Comparison of ENCODE assay signal across 13 cellular contexts in the genomic region with DNA sequence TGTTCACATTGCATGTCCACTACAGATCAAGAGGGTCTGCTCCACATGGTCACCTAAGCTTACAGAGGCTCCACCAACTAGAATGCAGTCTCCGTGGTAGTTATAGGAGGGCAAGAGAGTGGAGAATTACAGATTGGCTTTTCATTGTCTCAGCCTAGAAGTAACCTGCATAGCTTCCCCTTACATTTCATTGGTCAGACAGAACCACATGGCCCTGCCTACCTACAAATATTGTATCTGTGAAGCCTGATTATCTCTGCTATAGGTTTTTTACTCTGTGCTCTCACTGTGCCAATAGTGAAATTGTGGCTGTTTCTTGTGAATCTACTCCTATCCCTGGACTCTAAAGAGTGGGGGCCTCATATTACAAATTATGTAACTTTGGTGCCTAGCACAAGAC. TPM values are rescaled to one million over a fixed set of nuclear protein-coding genes. Genes with fewer than 3 reads are reported as not detected.
DNase-seq lines count a peak whose midpoint lies in the region; ATAC-seq and TF ChIP-seq lines count a peak whose summit lies in the region.
"Had no signal": no experiment of that assay in that cellular context is flagged by ENCODE, and none has a peak within 500 bp of the region (broad histone marks: within the 10 kb centered on the region; RNA-seq: fewer than 3 reads in every experiment).

No MANE protein-coding gene starts in this region.

- TF ChIP-seq CTCF in MM.1S (IDR thresholded peaks at IDR 0.05; ENCODE audit: low read length) (no peak), brain (conservative IDR thresholded peaks at IDR 0.05) (no peak), gastrocnemius medialis (IDR thresholded peaks at IDR 0.05 in 4 of 5, conservative IDR thresholded peaks at IDR 0.05 in 1 of 5) (no peak)

- H4K20me1 ChIP-seq in MM.1S (ENCODE audit: insufficient read depth, low read length) = no peaks in the 10 kb centered on the region

- no peak for TF ChIP-seq POLR2A in gastrocnemius medialis (IDR thresholded peaks at IDR 0.05)

- H3K9me3 ChIP-seq in MM.1S (replicated peaks; ENCODE audit: insufficient read depth, low read length) (no peaks in the 10 kb centered on the region), gastrocnemius medialis (no peaks in the 10 kb centered on the region)

- H2AFZ ChIP-seq in MM.1S (ENCODE audit: low read length) = no peak overlapping the region

- POLR2A ChIA-PET in activated CD4-positive, alpha-beta T cell treated with anti-CD3 and anti-CD28 coated beads for 36 hours (lab: Charles Lee) = interaction anchor here (0.7 kb wide), 1 partner anchor 146 kb away, joined by 8 read pairs; no protein-coding TSS in a partner anchor

- in situ Hi-C loops in gastrocnemius medialis (cut with MboI; ENCODE audit: low sequenced_read_pairs in 4 of 4) = loop anchor here in 3 of 4 donors (10.0 to 25.0 kb wide), 3 partner anchors 107 to 267 kb away; no protein-coding TSS in a partner anchor

- H3K36me3 Mint-ChIP-seq in activated CD4-positive, alpha-beta T cell treated with anti-CD3 and anti-CD28 coated beads for 36 hours (ENCODE audit: low read depth) = peaks cover under 1% of the 10 kb centered on the region
- peaks cover 3% of the 10 kb centered on the region for H3K36me3 Mint-ChIP-seq in brain

- no peak overlapping the region for H3K4me3 ChIP-seq in MM.1S (ENCODE audit: low read length)
- H3K4me3 ChIP-seq in gastrocnemius medialis = no peak overlapping the region
- H3K4me3 ChIP-seq: smooth muscle cell had no signal

- H3K4me1 ChIP-seq in MM.1S (ENCODE audit: low read length) = peaks cover 21% of the 10 kb centered on the region
- no peaks in the 10 kb centered on the region for H3K4me1 ChIP-seq in gastrocnemius medialis

- CTCF ChIA-PET in activated CD4-positive, alpha-beta T cell treated with anti-CD3 and anti-CD28 coated beads for 36 hours (lab: Charles Lee) = interaction anchor here (1.6 to 1.8 kb wide), 2 partner anchors 105 to 268 kb away, joined by 3 to 11 read pairs; no protein-coding TSS in a partner anchor

- H3K36me3 ChIP-seq in MM.1S (replicated peaks; ENCODE audit: insufficient read depth, low read length) (no peaks in the 10 kb centered on the region), gastrocnemius medialis (no peaks in the 10 kb centered on the region)

- peaks cover 23% of the 10 kb centered on the region for H3F3A ChIP-seq in MM.1S (ENCODE audit: insufficient read depth, low read length)

- no peak for ATAC-seq in activated CD4-positive, alpha-beta T cell treated with anti-CD3 and anti-CD28 coated beads for 36 hours
- ATAC-seq in gastrocnemius medialis (no peak), HG03025 (IDR thresholded peaks at IDR 0.05; ENCODE audit: low FRiP score, unreplicated experiment) (no peak), GM21526 (IDR thresholded peaks at IDR 0.05; ENCODE audit: low FRiP score, unreplicated experiment) (no peak)

- no peak for DNase-seq in activated CD4-positive, alpha-beta T cell treated with anti-CD3 and anti-CD28 coated beads for 36 hours
- DNase-seq in activated CD4-positive, alpha-beta T cell treated with anti-CD3 and anti-CD28 coated beads for 1 hour = no peak
- DNase-seq in MM.1S = no peak
- DNase-seq in gastrocnemius medialis = no peak
- DNase-seq in hippocampal formation (lab: John Stamatoyannopoulos, UW) = no peak
- DNase-seq: activated CD8-positive, alpha-beta memory T cell treated with anti-CD3 and anti-CD28 coated beads for 24 hours; DMS53; foreskin melanocyte; trophoblast cell had no signal

- H3K4me1 Mint-ChIP-seq in activated CD4-positive, alpha-beta T cell treated with anti-CD3 and anti-CD28 coated beads for 36 hours = peaks cover 21% of the 10 kb centered on the region
- peaks cover 10% of the 10 kb centered on the region for H3K4me1 Mint-ChIP-seq in brain

- H3K9me3 Mint-ChIP-seq in activated CD4-positive, alpha-beta T cell treated with anti-CD3 and anti-CD28 coated beads for 36 hours (ENCODE audit: low read depth) = no peaks in the 10 kb centered on the region
- H3K9me3 Mint-ChIP-seq in brain = peaks cover 0 to 8% (median 0%) of the 10 kb centered on the region in 5 experiments

- no peak overlapping the region for H3K9ac ChIP-seq in MM.1S (ENCODE audit: low read length)

- H3K27me3 ChIP-seq in MM.1S (replicated peaks; ENCODE audit: insufficient read depth, low read length) = no peaks in the 10 kb centered on the region
- peaks cover 5 to 23% (median 12%) of the 10 kb centered on the region in 3 donors for H3K27me3 ChIP-seq in gastrocnemius medialis

- H3K9me2 ChIP-seq in MM.1S (replicated peaks; ENCODE audit: insufficient read depth, low read length) = no peaks in the 10 kb centered on the region

- H3K27ac Mint-ChIP-seq in activated CD4-positive, alpha-beta T cell treated with anti-CD3 and anti-CD28 coated beads for 36 hours = peak overlapping the region; percentile 52
- H3K27ac Mint-ChIP-seq in brain = peak overlapping the region in 2 of 5 experiments; percentile 4 to 25

- no peak overlapping the region for H3K27ac ChIP-seq in MM.1S (ENCODE audit: low read length)
- H3K27ac ChIP-seq in gastrocnemius medialis = peak overlapping the region in 3 of 4 donors; percentile 19 to 59 (median 33)

- H3K4me2 ChIP-seq in MM.1S (ENCODE audit: low read depth, low read length) = peak overlapping the region; percentile 18; the same call in 1 of the 2 replicates
- H3K4me2 ChIP-seq: smooth muscle cell had no signal

- peaks cover 24% of the 10 kb centered on the region for H3K79me2 ChIP-seq in MM.1S (ENCODE audit: low read length)

- intact Hi-C loops in activated CD4-positive, alpha-beta T cell treated with anti-CD3 and anti-CD28 coated beads for 36 hours (cut with DNase I, micrococcal nuclease) = loop anchor here in 1 of 2 experiments (10.0 kb wide), 1 partner anchor 407 kb away; no protein-coding TSS in a partner anchor
- intact Hi-C loops in gastrocnemius medialis (cut with DNase I; ENCODE audit: low total_unique reads) = loop anchor here (5.0 kb wide), 1 partner anchor 109 kb away; no protein-coding TSS in a partner anchor

- no peak overlapping the region for H3K4me3 Mint-ChIP-seq in activated CD4-positive, alpha-beta T cell treated with anti-CD3 and anti-CD28 coated beads for 36 hours
- H3K4me3 Mint-ChIP-seq in brain = peak overlapping the region in 4 of 5 experiments; percentile 11 to 76 (median 53)

- H3K27me3 Mint-ChIP-seq in activated CD4-positive, alpha-beta T cell treated with anti-CD3 and anti-CD28 coated beads for 36 hours = no peaks in the 10 kb centered on the region
- peaks cover 3% of the 10 kb centered on the region for H3K27me3 Mint-ChIP-seq in brain

RNA-seq across cellular contexts. Expression of gene TLNRD1, which starts 2.5 kb away (rescaled TPM):
- 10 to 100 TPM; 11.2 to 16.9 TPM for total RNA-seq in activated CD4-positive, alpha-beta T cell treated with anti-CD3 and anti-CD28 coated beads for 36 hours
- polyA plus RNA-seq in brain (ENCODE audit: insufficient read depth, low read depth, low replicate concordance) = 7.6 TPM
- 1 to 10 TPM; 1.9 to 8.1 (median 3.3) TPM for total RNA-seq in gastrocnemius medialis

RNA-seq across cellular contexts. Expression of gene MESD, which starts 8.6 kb away (rescaled TPM):
- total RNA-seq in activated CD4-positive, alpha-beta T cell treated with anti-CD3 and anti-CD28 coated beads for 36 hours = 10 to 100 TPM; 18.6 to 21.7 TPM
- 17.9 TPM for polyA plus RNA-seq in brain (ENCODE audit: insufficient read depth, low read depth, low replicate concordance)
- 1 to 10 TPM; 5.5 to 7.9 (median 6.6) TPM for total RNA-seq in gastrocnemius medialis
